In genomic region chr2:229409751-229410181, GRCh38 we compare ENCODE assay signal across 15 cellular contexts.
DNase-seq lines count a peak whose midpoint lies in the region; TF ChIP-seq lines count a peak whose summit lies in the region.
"Had no signal": no experiment of that assay in that cellular context is flagged by ENCODE, and none has a peak within 500 bp of the region (broad histone marks: within the 10 kb centered on the region; RNA-seq: fewer than 3 reads in every experiment).

No MANE protein-coding gene starts in this region.

- H3K9me3 ChIP-seq in NT2/D1 (ENCODE audit: insufficient read depth, low read length) (no peaks in the 10 kb centered on the region), skeletal muscle satellite cell (replicated peaks; ENCODE audit: low read length) (no peaks in the 10 kb centered on the region)
- H3K9me3 ChIP-seq in effector memory CD4-positive, alpha-beta T cell (ENCODE audit: control insufficient read depth, low read length) = no peaks in the 10 kb centered on the region

- no peak overlapping the region for H3K27ac ChIP-seq in effector memory CD4-positive, alpha-beta T cell (ENCODE audit: insufficient read depth, low read length, poor library complexity, severe bottlenecking)
- H3K27ac ChIP-seq: BLaER1 had no signal

- H3K27me3 ChIP-seq in NT2/D1 (ENCODE audit: insufficient read depth, insufficient read length) = no peaks in the 10 kb centered on the region
- no peaks in the 10 kb centered on the region for H3K27me3 ChIP-seq in skeletal muscle satellite cell (ENCODE audit: control insufficient read depth, insufficient read depth, low read length)
- H3K27me3 ChIP-seq in effector memory CD4-positive, alpha-beta T cell (replicated peaks; ENCODE audit: control insufficient read depth, insufficient read depth, low read length, poor library complexity, severe bottlenecking) = no peaks in the 10 kb centered on the region
- H3K27me3 ChIP-seq: BLaER1 had no signal

- H3K9ac ChIP-seq in NT2/D1 (ENCODE audit: insufficient read length, low read depth) (no peak overlapping the region), skeletal muscle satellite cell (ENCODE audit: low read depth, low read length) (peak overlapping the region; percentile 2)
- H3K9ac ChIP-seq: BLaER1 had no signal

- no peak overlapping the region for H3K4me3 ChIP-seq in NT2/D1 (ENCODE audit: insufficient read length, low read depth)
- no peak overlapping the region for H3K4me3 ChIP-seq in fibroblast of the aortic adventitia (ENCODE audit: low read depth, low read length)
- no peak overlapping the region for H3K4me3 ChIP-seq in skeletal muscle satellite cell (ENCODE audit: low read length)
- H3K4me3 ChIP-seq in effector memory CD4-positive, alpha-beta T cell (ENCODE audit: insufficient read depth, low read depth, low read length, poor library complexity, severe bottlenecking) = no peak overlapping the region
- H3K4me3 ChIP-seq: BLaER1 had no signal

- TF ChIP-seq CTCF in fibroblast of the aortic adventitia (IDR thresholded peaks at IDR 0.05; ENCODE audit: insufficient read depth, low read length) = no peak

- peak; percentile 20 for DNase-seq in Daoy (ENCODE audit: low read depth)
- DNase-seq in NT2/D1 (ENCODE audit: low read depth, low spot score) = peak; percentile 16
- DNase-seq in fibroblast of the aortic adventitia (ENCODE audit: low read depth) = peak; percentile 27
- no peak for DNase-seq in RKO (ENCODE audit: low spot score)
- DNase-seq in effector memory CD4-positive, alpha-beta T cell = no peak
- DNase-seq in kidney tubule cell (ENCODE audit: low spot score) = no peak
- DNase-seq in EL = no peak
- DNase-seq: foreskin melanocyte; GF-D8; Karpas-422; NCI-H187 treated with DMSO at 0.1 percent for 48 hours; nucleus accumbens; stimulated activated CD8-positive, alpha-beta memory T cell treated with anti-CD3 and anti-CD28 coated beads, Interleukin-4, amount 100 ng/mL, for 48 hours had no signal

- H3K36me3 ChIP-seq in NT2/D1 (ENCODE audit: insufficient read depth, insufficient read length, low read length) (no peaks in the 10 kb centered on the region), skeletal muscle satellite cell (ENCODE audit: insufficient read depth, low read length) (no peaks in the 10 kb centered on the region)
- H3K36me3 ChIP-seq in effector memory CD4-positive, alpha-beta T cell (ENCODE audit: control insufficient read depth, insufficient read depth, low read length) = no peaks in the 10 kb centered on the region
- H3K36me3 ChIP-seq: BLaER1 had no signal

- no peak overlapping the region for H3K4me2 ChIP-seq in skeletal muscle satellite cell (ENCODE audit: low read length)
- H3K4me2 ChIP-seq: BLaER1 had no signal

- H3K4me1 ChIP-seq in NT2/D1 (ENCODE audit: insufficient read depth, insufficient read length) = peaks cover 3% of the 10 kb centered on the region
- peaks cover 40% of the 10 kb centered on the region for H3K4me1 ChIP-seq in skeletal muscle satellite cell (ENCODE audit: control insufficient read depth, insufficient read depth, low read length)
- H3K4me1 ChIP-seq in effector memory CD4-positive, alpha-beta T cell (ENCODE audit: control insufficient read depth, insufficient read depth, low read length, poor library complexity, severe bottlenecking) = no peaks in the 10 kb centered on the region
- H3K4me1 ChIP-seq: BLaER1 had no signal

Comparison
In these comparisons a context has a peak if more than half of its experiments do, and no peak if none do; other contexts are left out.
1. DNase-seq: peak in Daoy (single experiment), NT2/D1 (single experiment) and fibroblast of the aortic adventitia (single experiment); none in RKO (single experiment), effector memory CD4-positive, alpha-beta T cell (0 of 3), kidney tubule cell (single experiment) and EL (single experiment).